8 cellular contexts compared by ENCODE assay signal in genomic region chr5:69559908-69560330, GRCh38. TPM values are rescaled to one million over a fixed set of nuclear protein-coding genes. Genes with fewer than 3 reads are reported as not detected.
DNase-seq lines count a peak whose midpoint lies in the region; ATAC-seq and TF ChIP-seq lines count a peak whose summit lies in the region.
"Not testable (repeated sequence)": the region's sequence is repeated elsewhere in the genome, so short reads cannot be mapped to it uniquely, and the experiment has no call there.

TSS of gene GTF2H2C (plus strand) at chr5:69560191. CDS start at chr5:69565133, 4,942 bp downstream.

- not testable (repeated sequence) for H3K27me3 ChIP-seq in adipocyte (replicated peaks; ENCODE audit: control insufficient read depth, insufficient read depth, low read length); gastroesophageal sphincter

- H3K36me3 ChIP-seq in adipocyte (ENCODE audit: control insufficient read depth, insufficient read depth, low read length, severe bottlenecking); gastroesophageal sphincter: not testable (repeated sequence)

- peak; percentile 83 for DNase-seq in Caki2 (ENCODE audit: low read depth)
- peak; percentile 78 for DNase-seq in adipocyte (ENCODE audit: low read depth)
- DNase-seq in nephron progenitor cell: peak; percentile 66
- peak; percentile 51 to 63 for DNase-seq in stimulated activated CD8-positive, alpha-beta memory T cell treated with anti-CD3 and anti-CD28 coated beads, Interleukin-15, amount 100 ng/mL, for 48 hours (ENCODE audit: low read depth in 2 of 2)

- TF ChIP-seq POLR2A in gastroesophageal sphincter (IDR thresholded peaks at IDR 0.05): not testable (repeated sequence)

- H3K27ac ChIP-seq in gastroesophageal sphincter: peak within 1 kb of the TSS in 3 of 4 donors; percentile 54 to 68 (median 60)

- H3K4me1 Mint-ChIP-seq in nephron progenitor cell: not testable (repeated sequence)

- in situ Hi-C loops in Caki2 (cut with HindIII; ENCODE audit: low pct_unique_long_range_greater_than_20kb, low sequenced_read_pairs): not testable (repeated sequence)

- H3K9ac ChIP-seq in adipocyte (ENCODE audit: low read length): peak within 1 kb of the TSS; percentile 75

- H3K36me3 Mint-ChIP-seq in nephron progenitor cell (ENCODE audit: low read depth): not testable (repeated sequence)

- ATAC-seq in GM21423 (IDR thresholded peaks at IDR 0.05; ENCODE audit: unreplicated experiment) (peak; percentile 97), HG03460 (IDR thresholded peaks at IDR 0.05; ENCODE audit: unreplicated experiment) (peak; percentile 98), gastroesophageal sphincter (peak; percentile 94)

- not testable (repeated sequence) for TF ChIP-seq EP300 in gastroesophageal sphincter (IDR thresholded peaks at IDR 0.05)

- peak in 1 of 4 experiments; percentile 52 for TF ChIP-seq CTCF in gastroesophageal sphincter (IDR thresholded peaks at IDR 0.05)
- peak; percentile 11 for TF ChIP-seq CTCF in nephron progenitor cell (IDR thresholded peaks at IDR 0.05)

- H3K27ac Mint-ChIP-seq in nephron progenitor cell: peak within 1 kb of the TSS; percentile 97

- WGBS in gastroesophageal sphincter (ENCODE audit: low coverage in 1 of 2), 2 donors: 0% methylated on average over 9 of the region's 40 CpGs; no CpG with 5 or more reads in 1 of the 2 donors

- not testable (repeated sequence) for H3K9me3 ChIP-seq in adipocyte (ENCODE audit: control insufficient read depth, low read length); gastroesophageal sphincter

- peak within 1 kb of the TSS; percentile 96 for H3K4me3 Mint-ChIP-seq in nephron progenitor cell

- H3K4me3 ChIP-seq in adipocyte (ENCODE audit: low read length) (peak within 1 kb of the TSS; percentile 79), gastroesophageal sphincter (peak within 1 kb of the TSS; percentile 51 to 58)

- H3K27me3 Mint-ChIP-seq in nephron progenitor cell (ENCODE audit: low read depth, poor library complexity): not testable (repeated sequence)

- intact Hi-C loops in T-helper 2 cell treated with Interferon-gamma antibody and Interleukin-4, amounts not matched to agents 100 ng/mL and 5 ng/mL, for 36 hours (cut with micrococcal nuclease): not testable (repeated sequence)

- not testable (repeated sequence) for H3K9me3 Mint-ChIP-seq in nephron progenitor cell

- not testable (repeated sequence) for H3K4me1 ChIP-seq in adipocyte (ENCODE audit: control insufficient read depth, insufficient read depth, low read length); gastroesophageal sphincter

RNA-seq across cellular contexts. Expression of gene GTF2H2C, which starts in this region (rescaled TPM):
- total RNA-seq in Caki2 (2014; rRNA removed; shearing (Covaris generic); ENCODE audit: low replicate concordance): 21.9 and 26.0 TPM in 2 replicates
- 34.1 and 36.7 TPM in 2 replicates for total RNA-seq in T-helper 2 cell treated with Interferon-gamma antibody and Interleukin-4, amounts not matched to agents 100 ng/mL and 5 ng/mL, for 36 hours
- 10 to 100 TPM; 15.8 to 32.8 (median 21.3) TPM for total RNA-seq in gastroesophageal sphincter

Comparison
In these comparisons a context has a peak if more than half of its experiments do, and no peak if none do; other contexts are left out.
1. Peak in every context shown above with its lines: DNase-seq, ATAC-seq, H3K4me3 ChIP-seq and H3K27ac ChIP-seq.